In the genomic region with DNA sequence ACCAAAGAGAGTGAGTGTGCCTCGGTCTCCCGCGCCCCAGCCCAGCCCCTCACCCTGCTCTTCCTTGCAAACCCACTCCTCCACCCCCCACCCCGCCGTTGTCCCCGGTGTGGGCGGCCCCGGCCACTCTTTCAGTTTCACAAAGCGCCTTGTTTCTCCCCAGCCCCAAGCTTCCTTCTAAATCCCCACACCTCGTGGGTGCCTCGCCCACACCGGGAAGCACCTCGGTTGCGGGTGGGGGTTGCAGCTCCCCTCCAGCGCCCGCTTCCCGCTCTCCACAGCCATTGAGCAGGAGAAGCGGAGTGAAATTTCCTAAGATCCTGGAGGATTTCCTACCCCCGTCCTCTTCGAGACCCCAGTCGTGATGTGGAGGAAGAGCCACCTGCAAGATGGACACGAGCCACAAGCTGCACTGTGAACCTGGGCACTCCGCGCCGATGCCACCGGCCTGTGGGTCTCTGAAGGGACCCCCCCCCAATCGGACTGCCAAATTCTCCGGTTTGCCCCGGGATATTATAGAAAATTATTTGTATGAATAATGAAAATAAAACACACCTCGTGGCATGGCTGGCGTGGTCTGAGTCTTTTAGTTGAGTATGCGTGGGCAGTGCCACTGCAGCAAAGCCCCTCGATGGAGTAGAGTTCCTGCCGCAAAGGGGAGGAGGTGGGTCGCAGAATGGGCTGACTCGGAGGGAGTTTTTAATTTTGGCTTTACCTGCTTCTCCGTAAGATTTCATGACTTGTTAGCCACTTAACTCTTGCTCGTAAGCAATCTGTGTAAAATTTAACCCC, we compare ENCODE assay signal across 8 cellular contexts. TPM values are rescaled to one million over a fixed set of nuclear protein-coding genes. Genes with fewer than 3 reads are reported as not detected.
DNase-seq lines count a peak whose midpoint lies in the region; ATAC-seq and TF ChIP-seq lines count a peak whose summit lies in the region.

No MANE protein-coding gene starts in this region.

- peaks cover 25% of the 10 kb centered on the region for H3K4me1 Mint-ChIP-seq in WTC11

- no peak overlapping the region for H2BK5ac ChIP-seq in mesenchymal stem cell (ENCODE audit: low read depth, low read length, poor library complexity, severe bottlenecking)

- peaks cover 34% of the 10 kb centered on the region for H3K27me3 Mint-ChIP-seq in WTC11 (ENCODE audit: low read depth)

- H3K9me3 ChIP-seq in A673 (ENCODE audit: low read depth, low read length, poor library complexity, severe bottlenecking) (no peaks in the 10 kb centered on the region), mesenchymal stem cell (ENCODE audit: control insufficient read depth, low read length) (no peaks in the 10 kb centered on the region), subcutaneous abdominal adipose tissue (ENCODE audit: control insufficient read depth in 5 of 5, low read length in 5 of 5) (peaks cover 0 to 9% (median 0%) of the 10 kb centered on the region in 5 donors)

- H3K9ac ChIP-seq in mesenchymal stem cell (ENCODE audit: low read length), result peak overlapping the region; percentile 100
- H3K9ac ChIP-seq in subcutaneous abdominal adipose tissue (ENCODE audit: low read length in 5 of 5), result peak overlapping the region; percentile 84 to 91 (median 86)

- H3K9me3 Mint-ChIP-seq in WTC11, result peaks cover 25% of the 10 kb centered on the region

- WGBS in mesenchymal stem cell, result 1% methylated on average over 35 of the region's 38 CpGs

- intact Hi-C loops in A673 (cut with micrococcal nuclease; ENCODE audit: unreplicated experiment) (no loop called here), dorsolateral prefrontal cortex (cut with DNase I) (no loop called here)

- peaks cover 9% of the 10 kb centered on the region for H3K36me3 ChIP-seq in A673 (ENCODE audit: insufficient read depth, low read length, poor library complexity, severe bottlenecking)
- peaks cover 17 to 21% of the 10 kb centered on the region in 2 experiments for H3K36me3 ChIP-seq in mesenchymal stem cell (ENCODE audit: control insufficient read depth in 1 of 2, insufficient read depth in 2 of 2, low read depth in 1 of 2, low read length in 2 of 2)
- H3K36me3 ChIP-seq in subcutaneous abdominal adipose tissue (ENCODE audit: control insufficient read depth in 5 of 5, insufficient read depth in 5 of 5, low read length in 5 of 5), result peaks cover 0 to 2% (median 0%) of the 10 kb centered on the region in 5 donors

- H3K14ac ChIP-seq in mesenchymal stem cell (ENCODE audit: low read length in 2 of 2), result peak overlapping the region; percentile 64 to 99

- H3K4me1 ChIP-seq in A673 (ENCODE audit: insufficient read depth, low read length, poor library complexity, severe bottlenecking) (peaks cover 13% of the 10 kb centered on the region), mesenchymal stem cell (ENCODE audit: control insufficient read depth, insufficient read depth, low read depth, low read length) (peaks cover 2% of the 10 kb centered on the region), subcutaneous abdominal adipose tissue (ENCODE audit: control insufficient read depth in 5 of 5, insufficient read depth in 5 of 5, low read length in 5 of 5) (peaks cover 0 to 35% (median 21%) of the 10 kb centered on the region in 5 donors)

- POLR2A ChIA-PET in A673 (lab: Charles Lee; ENCODE audit: low non-redundant PET) (interaction anchor here (0.6 to 1.4 kb wide), 4 partner anchors 9 to 20 kb away, joined by 3 to 7 read pairs (median 5); no protein-coding TSS in a partner anchor), WTC11 (lab: Charles Lee) (interaction anchor here (0.7 to 1.4 kb wide), 7 partner anchors 14 to 349 kb away, joined by 3 to 7 read pairs (median 5); partner anchors contain the start of gene KCMF1)

- peak overlapping the region; percentile 97 for H4K91ac ChIP-seq in mesenchymal stem cell (ENCODE audit: low read length)

- H4K8ac ChIP-seq in mesenchymal stem cell (ENCODE audit: low read length), result peak overlapping the region; percentile 96

- H3K4ac ChIP-seq in mesenchymal stem cell (ENCODE audit: low read depth in 1 of 2, low read length in 2 of 2), result peak overlapping the region; percentile 80 to 100

- TF ChIP-seq CTCF in A673 (conservative IDR thresholded peaks at IDR 0.05; ENCODE audit: low read depth, low read length) (no peak), WTC11 (IDR thresholded peaks at IDR 0.05) (no peak), dorsolateral prefrontal cortex (IDR thresholded peaks at IDR 0.05 in 54 of 56, conservative IDR thresholded peaks at IDR 0.05 in 2 of 56; ENCODE audit: low read depth in 1 of 56, partially characterized antibody in 56 of 56) (no peak)

- H2BK15ac ChIP-seq in mesenchymal stem cell (ENCODE audit: low read depth, poor library complexity, severe bottlenecking), result peak overlapping the region; percentile 38

- H3K27me3 ChIP-seq in A673 (replicated peaks; ENCODE audit: insufficient read depth, low read depth, low read length, poor library complexity) (no peaks in the 10 kb centered on the region), dorsolateral prefrontal cortex (no peaks in the 10 kb centered on the region), mesenchymal stem cell (ENCODE audit: control insufficient read depth in 1 of 2, insufficient read depth in 1 of 2, low read length in 2 of 2) (no peaks in the 10 kb centered on the region), subcutaneous abdominal adipose tissue (ENCODE audit: control insufficient read depth in 5 of 5, insufficient read depth in 4 of 5, low read length in 5 of 5) (no peaks in the 10 kb centered on the region)

- H3K36me3 Mint-ChIP-seq in WTC11, result peaks cover 16% of the 10 kb centered on the region

- DNase-seq in A673 (ENCODE audit: low spot score) (peak; percentile 32), WTC11 (ENCODE audit: low spot score) (no peak), dorsolateral prefrontal cortex (peak in 6 of 10 donors; percentile 23 to 58 (median 42)), mesenchymal stem cell (no peak), SK-N-DZ (ENCODE audit: low spot score) (no peak)

- H2BK120ac ChIP-seq in mesenchymal stem cell (ENCODE audit: low read depth, low read length), result peak overlapping the region; percentile 83

- no peak overlapping the region for H3K23ac ChIP-seq in mesenchymal stem cell (ENCODE audit: low read length in 2 of 2)

- H3K4me3 ChIP-seq in A673 (ENCODE audit: low read depth, low read length, poor library complexity, severe bottlenecking), result peak overlapping the region; percentile 96
- H3K4me3 ChIP-seq in dorsolateral prefrontal cortex, result peak overlapping the region; percentile 63 to 98 (median 91)
- peak overlapping the region; percentile 98 to 99 for H3K4me3 ChIP-seq in mesenchymal stem cell (ENCODE audit: insufficient read depth in 1 of 2, low read depth in 1 of 2, low read length in 2 of 2)
- H3K4me3 ChIP-seq in subcutaneous abdominal adipose tissue (ENCODE audit: low read depth in 1 of 5, low read length in 5 of 5), result peak overlapping the region; percentile 93 to 96 (median 96)

- H3K79me1 ChIP-seq in mesenchymal stem cell (replicated peaks; ENCODE audit: low read length, poor library complexity, severe bottlenecking), result peaks cover 3% of the 10 kb centered on the region

- peak overlapping the region; percentile 70 for H3K27ac Mint-ChIP-seq in WTC11

- H2BK12ac ChIP-seq in mesenchymal stem cell (ENCODE audit: low read length in 2 of 2), result no peak overlapping the region

- peak overlapping the region; percentile 99 for H3K18ac ChIP-seq in mesenchymal stem cell (ENCODE audit: low read depth in 1 of 2, low read length in 2 of 2)

- H3K4me2 ChIP-seq in mesenchymal stem cell (ENCODE audit: low read length, poor library complexity, severe bottlenecking), result peak overlapping the region; percentile 82

- ATAC-seq in GM19023 (IDR thresholded peaks at IDR 0.05; ENCODE audit: unreplicated experiment) (peak; percentile 36), HG03159 (IDR thresholded peaks at IDR 0.05; ENCODE audit: unreplicated experiment) (peak; percentile 25), WTC11 (peak; percentile 2; the same call in 1 of the 2 replicates)

- no peak overlapping the region for H2AFZ ChIP-seq in mesenchymal stem cell (ENCODE audit: low read depth, low read length)

- peak overlapping the region; percentile 90 for H3K4me3 Mint-ChIP-seq in WTC11

- BruUV-seq in A673 (replicated peaks; lab: Mats Ljungman, UMichigan), result TSS peak; percentile 98

- H3K27ac ChIP-seq in A673 (ENCODE audit: low read depth, low read length, poor library complexity, severe bottlenecking) (peak overlapping the region; percentile 96), dorsolateral prefrontal cortex (peak overlapping the region in 58 of 59 donors; percentile 41 to 96 (median 88)), mesenchymal stem cell (ENCODE audit: low read length, poor library complexity, severe bottlenecking) (peak overlapping the region; percentile 86), subcutaneous abdominal adipose tissue (ENCODE audit: low read depth, low read length) (peak overlapping the region; percentile 93)

- CTCF ChIA-PET in A673 (lab: Charles Lee), result interaction anchor here (0.6 to 0.7 kb wide), 3 partner anchors 19 to 70 kb away, joined by 4 to 14 read pairs (median 11); no protein-coding TSS in a partner anchor
- CTCF ChIA-PET in WTC11 (lab: Charles Lee), result interaction anchor here (0.5 to 4.8 kb wide), 5 partner anchors 11 to 54 kb away, joined by 3 to 44 read pairs (median 4); no protein-coding TSS in a partner anchor

- peak overlapping the region; percentile 41 for H2AK5ac ChIP-seq in mesenchymal stem cell (ENCODE audit: low read length, severe bottlenecking)

TF ChIP-seq in WTC11, 78 proteins besides CTCF, POLR2A, EP300 and RAD21:
- no peak for TF ChIP-seq FOXK1 (CRISPR knock-in tag; IDR thresholded peaks at IDR 0.05)

RNA-seq across cellular contexts. Expression of gene TMSB10, which starts 0.8 kb away (rescaled TPM):
- 2,146 and 2,488 TPM in 2 replicates for total RNA-seq in A673 (2021)
- total RNA-seq in WTC11 (2021), result 869 to 943 TPM (median 911 TPM) in 3 replicates
- total RNA-seq in dorsolateral prefrontal cortex, result 1,000 to 10,000 TPM in 44 of 120 experiments, 100 to 1,000 TPM in 76; 441 to 1,542 (median 928) TPM
- polyA plus RNA-seq in mesenchymal stem cell (2013, experiment 1 of 2), result 4,228 TPM
- 4,226 TPM for polyA plus RNA-seq in mesenchymal stem cell (2013, experiment 2 of 2)
- polyA plus RNA-seq in SK-N-DZ (2014; cell fraction: cytosol; rRNA removed), result 5,716 and 6,225 TPM in 2 replicates
- 3,361 and 4,439 TPM in 2 replicates for polyA plus RNA-seq in SK-N-DZ (2014; cell fraction: nucleus; rRNA removed)

RNA-seq across cellular contexts. Expression of gene TRABD2A, which starts 25.4 kb away (rescaled TPM):
- total RNA-seq in A673 (2021) (0.46 and 0.67 TPM in 2 replicates), WTC11 (2021) (7.1 to 12.1 TPM (median 7.5 TPM) in 3 replicates), dorsolateral prefrontal cortex (10 to 100 TPM in 61 of 120 experiments, 1 to 10 TPM in 59; 3.6 to 26.3 (median 10.1) TPM)
- polyA plus RNA-seq in mesenchymal stem cell (2013, experiment 1 of 2), result 6.6 TPM
- polyA plus RNA-seq in mesenchymal stem cell (2013, experiment 2 of 2), result 6.3 TPM
- 0.29 and 0.59 TPM in 2 replicates for polyA plus RNA-seq in SK-N-DZ (2014; cell fraction: cytosol; rRNA removed)
- not detected in 2 replicates for polyA plus RNA-seq in SK-N-DZ (2014; cell fraction: nucleus; rRNA removed)

Comparison
In these comparisons a context has a peak if more than half of its experiments do, and no peak if none do; other contexts are left out.
1. DNase-seq: peak in A673 (single experiment) and dorsolateral prefrontal cortex (6 of 10); none in WTC11 (single experiment), mesenchymal stem cell (single experiment) and SK-N-DZ (single experiment).
2. Peak in every context shown above with its lines, with median percentiles within 50 percentile points of each other: H3K27ac ChIP-seq, H3K4me3 ChIP-seq and ATAC-seq.